In the genomic region with DNA sequence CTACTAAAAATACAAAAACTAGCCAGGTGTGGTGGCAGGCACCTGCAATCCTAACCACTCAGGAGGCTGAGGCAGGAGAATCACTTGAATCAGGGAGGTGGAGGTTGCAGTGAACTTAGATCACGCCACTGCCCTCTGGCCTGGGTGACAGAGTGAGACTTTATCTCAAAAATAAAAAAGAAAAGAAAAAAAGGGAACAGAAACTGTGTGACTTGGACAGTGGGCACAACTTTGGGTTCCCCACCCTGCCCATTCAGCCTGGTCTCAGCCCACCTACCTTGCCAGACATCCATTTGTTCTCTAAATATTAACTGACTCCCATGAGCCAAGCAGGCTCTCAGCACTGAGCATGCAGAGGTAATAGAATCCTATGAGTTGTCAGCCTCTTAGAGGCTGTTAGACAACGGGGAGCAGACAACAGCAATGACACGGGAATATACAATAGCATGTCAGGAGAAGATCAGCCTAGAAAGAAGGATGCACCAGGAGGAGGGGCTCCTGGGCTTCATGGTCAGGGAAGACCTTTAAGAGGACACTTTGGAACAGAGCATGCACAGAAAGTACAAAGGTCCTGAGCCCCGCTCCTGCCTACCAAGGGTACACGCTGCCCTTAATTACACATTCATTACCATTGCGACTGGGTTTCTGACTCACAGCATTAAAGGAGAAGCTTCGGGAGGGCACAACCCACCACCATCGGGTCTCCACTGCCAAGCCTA, we compare ENCODE assay signal across 1 cellular context.
TF ChIP-seq lines count a peak whose summit lies in the region.

No MANE protein-coding gene starts in this region.

TF ChIP-seq in HepG2, 621 proteins besides CTCF, POLR2A, EP300 and RAD21:
- TF ChIP-seq KDM2A (CRISPR knock-in tag; IDR thresholded peaks at IDR 0.05; ENCODE audit: borderline replicate concordance, low read depth) (no peak), EEA1 (CRISPR knock-in tag; IDR thresholded peaks at IDR 0.05; ENCODE audit: borderline replicate concordance) (no peak), ZNF235 (CRISPR knock-in tag; IDR thresholded peaks at IDR 0.05; ENCODE audit: borderline replicate concordance) (no peak), GABPB1 (CRISPR knock-in tag; IDR thresholded peaks at IDR 0.05) (no peak), HNRNPUL1 (IDR thresholded peaks at IDR 0.05; ENCODE audit: low read depth, low read length) (no peak)
- TF ChIP-seq, protein P1, sequence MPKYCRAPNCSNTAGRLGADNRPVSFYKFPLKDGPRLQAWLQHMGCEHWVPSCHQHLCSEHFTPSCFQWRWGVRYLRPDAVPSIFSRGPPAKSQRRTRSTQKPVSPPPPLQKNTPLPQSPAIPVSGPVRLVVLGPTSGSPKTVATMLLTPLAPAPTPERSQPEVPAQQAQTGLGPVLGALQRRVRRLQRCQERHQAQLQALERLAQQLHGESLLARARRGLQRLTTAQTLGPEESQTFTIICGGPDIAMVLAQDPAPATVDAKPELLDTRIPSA (CRISPR knock-in tag; IDR thresholded peaks at IDR 0.05; ENCODE audit: borderline replicate concordance) = no peak
- TF ChIP-seq, protein P2, sequence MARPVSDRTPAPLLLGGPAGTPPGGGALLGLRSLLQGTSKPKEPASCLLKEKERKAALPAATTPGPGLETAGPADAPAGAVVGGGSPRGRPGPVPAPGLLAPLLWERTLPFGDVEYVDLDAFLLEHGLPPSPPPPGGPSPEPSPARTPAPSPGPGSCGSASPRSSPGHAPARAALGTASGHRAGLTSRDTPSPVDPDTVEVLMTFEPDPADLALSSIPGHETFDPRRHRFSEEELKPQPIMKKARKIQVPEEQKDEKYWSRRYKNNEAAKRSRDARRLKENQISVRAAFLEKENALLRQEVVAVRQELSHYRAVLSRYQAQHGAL (CRISPR knock-in tag; IDR thresholded peaks at IDR 0.05; ENCODE audit: not compliant biosample characterization) = no peak
TF ChIP-seq in HepG2: peak in this region for 0.
